Comparison of ENCODE assay signal across 1 cellular context in genomic region chr9:123710299-123710698, GRCh38.
TF ChIP-seq lines count a peak whose summit lies in the region.

No MANE protein-coding gene starts in this region.

TF ChIP-seq in GM12878, 131 proteins besides CTCF, POLR2A, EP300 and RAD21 (continued from another document):
- TF ChIP-seq SIX5 (IDR thresholded peaks at IDR 0.05; ENCODE audit: low read depth, low read length, severe bottlenecking) (no peak), CHD1 (IDR thresholded peaks at IDR 0.05; ENCODE audit: low read depth, low read length) (no peak), BACH1 (IDR thresholded peaks at IDR 0.05; ENCODE audit: borderline replicate concordance) (0 out of 2 replicates have a peak, but pooled peaks have one; percentile 44), BMI1 (IDR thresholded peaks at IDR 0.05; ENCODE audit: borderline replicate concordance) (no peak), JUNB (IDR thresholded peaks at IDR 0.05) (0 out of 2 replicates have a peak, but pooled peaks have one; percentile 20)
TF ChIP-seq in GM12878: peak in this region for 5.
